In the genomic region with DNA sequence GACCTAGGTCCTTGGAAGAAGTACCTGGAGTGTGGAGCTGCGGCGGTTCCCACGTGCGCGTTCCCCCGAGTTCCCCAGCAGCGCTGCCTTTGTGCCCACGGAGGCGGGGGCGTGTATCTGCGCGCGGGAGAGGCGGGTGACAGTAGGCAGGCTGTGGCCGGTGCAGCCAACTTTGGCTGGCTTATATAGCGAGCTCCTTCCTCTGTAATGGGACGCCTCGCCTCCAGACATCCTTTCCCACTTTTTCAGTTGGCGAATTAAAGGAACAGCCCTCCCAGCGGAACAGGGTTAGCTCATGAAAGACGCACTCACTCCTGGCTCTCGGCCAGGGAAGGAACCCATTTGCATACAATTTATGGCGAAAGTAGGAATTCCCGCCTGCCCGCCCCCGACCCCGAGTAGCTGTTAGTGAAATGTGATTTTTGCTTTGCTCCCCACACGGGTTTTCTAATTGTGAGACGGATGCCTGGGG, we compare ENCODE assay signal across 8 cellular contexts. TPM values are rescaled to one million over a fixed set of nuclear protein-coding genes. Genes with fewer than 3 reads are reported as not detected.
A peak's percentile ranks its signal among the peaks of the same experiment; 100 is the strongest.
DNase-seq lines count a peak whose midpoint lies in the region; ATAC-seq, FAIRE-seq and TF ChIP-seq lines count a peak whose summit lies in the region.

A gene (minus strand): TSS at position 159 of the 472 bp plus-strand sequence. CDS start 27,139 bp downstream, outside the sequence.

- H3K27ac Mint-ChIP-seq in CD14-positive monocyte, result no peak within 1 kb of the TSS

- DNase-seq in DMS79 (lab: John Stamatoyannopoulos, UW) (peak; percentile 19), NCI-H526 treated with DMSO at 0.1 percent for 48 hours (lab: John Stamatoyannopoulos, UW) (peak; percentile 19), endothelial cell of umbilical vein (ENCODE audit: low read depth, low spot score) (peak; percentile 5), mesendoderm (peak; percentile 96), ecto neural progenitor cell (ENCODE audit: low spot score) (no peak), CD14-positive monocyte (ENCODE audit: low spot score) (no peak)

- H4K8ac ChIP-seq in mesendoderm (ENCODE audit: low read depth, low read length), result no peak within 1 kb of the TSS

- H2BK120ac ChIP-seq in mesendoderm (ENCODE audit: low read depth, low read length), result peak within 1 kb of the TSS; percentile 73

- H2AK5ac ChIP-seq in mesendoderm (ENCODE audit: low read length), result peak within 1 kb of the TSS; percentile 46

- intact Hi-C loops in endothelial cell of umbilical vein (cut with micrococcal nuclease), result no loop called here
- intact Hi-C loops in CD14-positive monocyte (cut with micrococcal nuclease), result no loop called here

- no peak within 1 kb of the TSS for H3K4me2 ChIP-seq in endothelial cell of umbilical vein (ENCODE audit: insufficient read depth, low read length)
- H3K4me2 ChIP-seq in mesendoderm (ENCODE audit: low read length), result peak within 1 kb of the TSS; percentile 58

- peaks cover 1% of the 10 kb centered on the region for H3K4me1 Mint-ChIP-seq in CD14-positive monocyte

- BruUV-seq in endothelial cell of umbilical vein (replicated peaks; lab: Mats Ljungman, UMichigan), result no TSS peak

- H3K79me2 ChIP-seq in endothelial cell of umbilical vein (ENCODE audit: control insufficient read depth, insufficient read depth, low read length) (no peaks in the 10 kb centered on the region), mesendoderm (ENCODE audit: control insufficient read depth, insufficient read depth, low read length) (peaks cover 19% of the 10 kb centered on the region)

- H3K9ac ChIP-seq in endothelial cell of umbilical vein (replicated peaks; ENCODE audit: extremely low read depth, insufficient read depth, low read length), result no peak within 1 kb of the TSS
- peak within 1 kb of the TSS; percentile 81 for H3K9ac ChIP-seq in mesendoderm (ENCODE audit: low read length)

- H3K27me3 ChIP-seq in endothelial cell of umbilical vein (ENCODE audit: control insufficient read depth in 2 of 2, insufficient read depth in 2 of 2, low read length in 2 of 2), result no peaks in the 10 kb centered on the region
- H3K27me3 ChIP-seq in mesendoderm (ENCODE audit: insufficient read depth, low read length, poor library complexity), result no peaks in the 10 kb centered on the region

- peaks cover 14% of the 10 kb centered on the region for H3K79me1 ChIP-seq in mesendoderm (ENCODE audit: low read length)

- H3K4me1 ChIP-seq in endothelial cell of umbilical vein (ENCODE audit: control insufficient read depth, extremely low read depth, insufficient read depth, low read length), result no peaks in the 10 kb centered on the region
- H3K4me1 ChIP-seq in mesendoderm (ENCODE audit: control insufficient read depth, low read depth, low read length), result peaks cover 5% of the 10 kb centered on the region
- H3K4me1 ChIP-seq in urinary bladder (ENCODE audit: insufficient read depth), result no peaks in the 10 kb centered on the region

- H3K36me3 ChIP-seq in endothelial cell of umbilical vein (ENCODE audit: control insufficient read depth in 2 of 2, extremely low read depth in 1 of 2, insufficient read depth in 2 of 2, low read length in 2 of 2) (no peaks in the 10 kb centered on the region), mesendoderm (ENCODE audit: control insufficient read depth, insufficient read depth, low read length) (no peaks in the 10 kb centered on the region), urinary bladder (ENCODE audit: insufficient read depth) (no peaks in the 10 kb centered on the region)

- peaks cover 0 to 7% (median 0%) of the 10 kb centered on the region in 7 donors for H3K9me3 Mint-ChIP-seq in CD14-positive monocyte

- dilution Hi-C loops in endothelial cell of umbilical vein (cut with MboI; ENCODE audit: extremely low pct_ligation_motif_present, low sequenced_read_pairs), result no loop called here

- no peak within 1 kb of the TSS for H2AFZ ChIP-seq in endothelial cell of umbilical vein (ENCODE audit: low read depth, low read length)

- TF ChIP-seq POLR2A in endothelial cell of umbilical vein (IDR thresholded peaks at IDR 0.05; ENCODE audit: low read depth, low read length), result no peak

- no peak within 1 kb of the TSS for H3K23ac ChIP-seq in mesendoderm (ENCODE audit: low read length)

- POLR2A ChIA-PET in endothelial cell of umbilical vein (lab: Charles Lee), result no interaction called here

- peak within 1 kb of the TSS; percentile 96 for H3K18ac ChIP-seq in mesendoderm (ENCODE audit: low read length)

- H3K27ac ChIP-seq in endothelial cell of umbilical vein (ENCODE audit: insufficient read depth, low read depth, low read length) (no peak within 1 kb of the TSS), mesendoderm (ENCODE audit: low read depth, low read length) (peak within 1 kb of the TSS; percentile 73), urinary bladder (ENCODE audit: low read depth) (peak within 1 kb of the TSS; percentile 18)

- H3K27me3 Mint-ChIP-seq in CD14-positive monocyte (ENCODE audit: low read depth in 3 of 3), result peaks cover 35 to 56% (median 37%) of the 10 kb centered on the region in 3 donors

- H3K9me1 ChIP-seq in endothelial cell of umbilical vein (replicated peaks; ENCODE audit: control insufficient read depth, extremely low read depth, insufficient read depth, low read length), result no peaks in the 10 kb centered on the region

- ATAC-seq in HG03378 (IDR thresholded peaks at IDR 0.05; ENCODE audit: unreplicated experiment), result no peak

- no peak within 1 kb of the TSS for H2BK15ac ChIP-seq in mesendoderm (replicated peaks; ENCODE audit: low read depth)

- H3K9me3 ChIP-seq in endothelial cell of umbilical vein (replicated peaks; ENCODE audit: control insufficient read depth, insufficient read depth, low read length), result no peaks in the 10 kb centered on the region

- H3K36me3 Mint-ChIP-seq in CD14-positive monocyte, result no peaks in the 10 kb centered on the region

- TF ChIP-seq CTCF in endothelial cell of umbilical vein (IDR thresholded peaks at IDR 0.05; ENCODE audit: extremely low read depth in 1 of 2, insufficient read depth in 1 of 2, low read depth in 1 of 2, low read length in 2 of 2) (no peak), CD14-positive monocyte (IDR thresholded peaks at IDR 0.05) (no peak)

- no peak within 1 kb of the TSS for H4K5ac ChIP-seq in mesendoderm (ENCODE audit: low read length)

- H4K20me1 ChIP-seq in endothelial cell of umbilical vein (replicated peaks; ENCODE audit: control insufficient read depth, extremely low read depth, insufficient read depth, low read length), result no peaks in the 10 kb centered on the region

- FAIRE-seq in endothelial cell of umbilical vein (lab: Jason Lieb, UNC), result no peak

- peak within 1 kb of the TSS; percentile 95 for H3K4ac ChIP-seq in mesendoderm (ENCODE audit: low read depth, low read length)

- CTCF ChIA-PET in endothelial cell of umbilical vein (lab: Charles Lee), result no interaction called here

- no CpG with 5 or more reads among the region's 29 CpGs for WGBS in mesendoderm (ENCODE audit: extremely low coverage, insufficient coverage, low lambda C conversion rate)
- WGBS in urinary bladder, result under 1% methylated on average over 29 of the region's 29 CpGs

- peak within 1 kb of the TSS in 1 of 2 donors; percentile 66 for H3K4me3 Mint-ChIP-seq in CD14-positive monocyte

- no peak within 1 kb of the TSS for H3K4me3 ChIP-seq in endothelial cell of umbilical vein (replicated peaks in 1 of 3; ENCODE audit: insufficient read depth in 1 of 3, low read depth in 1 of 3, low read length in 3 of 3)
- peak within 1 kb of the TSS; percentile 46 for H3K4me3 ChIP-seq in mesendoderm (ENCODE audit: low read length)
- H3K4me3 ChIP-seq in urinary bladder (ENCODE audit: low read depth, low read length), result peak within 1 kb of the TSS; percentile 25

- peak within 1 kb of the TSS; percentile 83 for H3K56ac ChIP-seq in mesendoderm (ENCODE audit: low read length)

- H2BK5ac ChIP-seq in mesendoderm (ENCODE audit: low read length), result peak within 1 kb of the TSS; percentile 47

TF ChIP-seq in endothelial cell of umbilical vein, 7 proteins besides CTCF, POLR2A, EP300 and RAD21:
- TF ChIP-seq JUN (IDR thresholded peaks at IDR 0.05; ENCODE audit: borderline replicate concordance, insufficient read depth, insufficient read length, low read depth) (no peak), GATA2 (IDR thresholded peaks at IDR 0.05; ENCODE audit: insufficient read depth, insufficient read length, low read depth, low read length) (no peak), MYC (IDR thresholded peaks at IDR 0.05; ENCODE audit: low read depth, low read length) (no peak), EZH2 (IDR thresholded peaks at IDR 0.05; ENCODE audit: borderline replicate concordance, low read depth, low read length, severe bottlenecking) (no peak), POLR2AphosphoS5 (IDR thresholded peaks at IDR 0.05; ENCODE audit: insufficient read depth, low read depth, low read length) (no peak), FOS (IDR thresholded peaks at IDR 0.05; ENCODE audit: borderline replicate concordance, insufficient read depth, low read length) (no peak)
- TF ChIP-seq, protein P1, sequence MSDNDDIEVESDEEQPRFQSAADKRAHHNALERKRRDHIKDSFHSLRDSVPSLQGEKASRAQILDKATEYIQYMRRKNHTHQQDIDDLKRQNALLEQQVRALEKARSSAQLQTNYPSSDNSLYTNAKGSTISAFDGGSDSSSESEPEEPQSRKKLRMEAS (IDR thresholded peaks at IDR 0.05; ENCODE audit: insufficient read depth, insufficient read length), result no peak

RNA-seq across cellular contexts. Expression of the gene that starts here (rescaled TPM):
- total RNA-seq in endothelial cell of umbilical vein (0.29 TPM in 1 of 2 replicates, not detected in the other), urinary bladder (155 TPM)
- polyA plus RNA-seq in endothelial cell of umbilical vein (not detected in 2 replicates), urinary bladder (43.5 TPM), CD14-positive monocyte (under 1 TPM in 1 of 2 donors, not detected in 1; 0.02 TPM)
- not detected in 2 replicates for polyA plus RNA-seq in endothelial cell of umbilical vein (2011; cell fraction: cytosol; rRNA removed)
- polyA plus RNA-seq in endothelial cell of umbilical vein (2011; cell fraction: nucleus; rRNA removed), result 0.04 TPM in 1 of 2 replicates, not detected in the other
- not detected in 2 replicates for polyA plus RNA-seq in endothelial cell of umbilical vein (2012)
- not detected in 2 replicates for polyA minus RNA-seq in endothelial cell of umbilical vein
- not detected for polyA minus RNA-seq in endothelial cell of umbilical vein (2011; cell fraction: cytosol; rRNA and poly(A)+ RNA removed)
- polyA minus RNA-seq in endothelial cell of umbilical vein (2011; cell fraction: nucleus; rRNA and poly(A)+ RNA removed), result not detected in 2 replicates
- 16.1 TPM for polyA plus RNA-seq in mesendoderm (2013, experiment 1 of 2)
- polyA plus RNA-seq in mesendoderm (2013, experiment 2 of 2), result 16.9 TPM

Comparison
In these comparisons a context has a peak if more than half of its experiments do, and no peak if none do; other contexts are left out.
1. RNA of the gene that starts here (total RNA-seq): 155 TPM in urinary bladder (single experiment); 0.29 TPM in endothelial cell of umbilical vein; every median in the first group is over 100 times any median in the second.
2. RNA of the gene that starts here (polyA plus RNA-seq): 43.5 TPM in urinary bladder (single experiment); 0.02 TPM in CD14-positive monocyte and 0.04 TPM in endothelial cell of umbilical vein; every median in the first group is over 10 times any median in the second.
3. Peak in DNase-seq in endothelial cell of umbilical vein; RNA of the gene not detected or under 1 TPM.
4. DNase-seq: peak in DMS79 (single experiment), NCI-H526 treated with DMSO at 0.1 percent for 48 hours (single experiment) and mesendoderm (single experiment); none in ecto neural progenitor cell (single experiment) and CD14-positive monocyte (single experiment).
5. H3K4me3 ChIP-seq: peak in mesendoderm (single experiment) and urinary bladder (single experiment); none in endothelial cell of umbilical vein (0 of 3).